In the genomic region with DNA sequence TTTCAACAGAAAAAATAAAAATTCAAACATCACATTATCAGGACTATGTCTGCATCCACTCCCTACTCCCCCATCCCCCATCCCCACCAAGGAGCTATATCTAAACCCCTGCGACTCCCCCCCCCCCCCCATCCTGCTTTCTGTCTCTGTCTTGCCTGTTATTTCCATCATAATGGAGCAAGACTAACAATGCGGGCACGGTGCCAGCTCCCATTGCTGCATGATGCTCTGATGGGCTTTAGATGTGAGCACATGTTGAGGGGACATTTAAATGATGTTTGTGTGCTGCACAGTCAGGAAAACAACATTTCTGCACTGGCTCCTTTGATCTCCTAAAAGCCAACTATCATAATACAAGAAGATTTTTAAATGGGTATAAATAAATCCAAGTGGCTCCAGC, we compare ENCODE assay signal across 16 cellular contexts.
DNase-seq lines count a peak whose midpoint lies in the region; ATAC-seq and TF ChIP-seq lines count a peak whose summit lies in the region.
"Had no signal": no experiment of that assay in that cellular context is flagged by ENCODE, and none has a peak within 500 bp of the region (broad histone marks: within the 10 kb centered on the region; RNA-seq: fewer than 3 reads in every experiment).

No MANE protein-coding gene starts in this region.

- H3K36me3 Mint-ChIP-seq in brain: no peaks in the 10 kb centered on the region
- H3K36me3 Mint-ChIP-seq in activated naive CD8-positive, alpha-beta T cell treated with anti-CD3 and anti-CD28 coated beads, Interleukin-2, amount 50 U/mL, for 24 hours (ENCODE audit: low read depth): no peaks in the 10 kb centered on the region

- H3K4me3 Mint-ChIP-seq in brain: no peak overlapping the region
- H3K4me3 Mint-ChIP-seq in activated naive CD8-positive, alpha-beta T cell treated with anti-CD3 and anti-CD28 coated beads, Interleukin-2, amount 50 U/mL, for 24 hours: no peak overlapping the region
- H3K4me3 Mint-ChIP-seq: B cell had no signal

- H3K4me1 Mint-ChIP-seq in brain: peaks cover 3% of the 10 kb centered on the region
- no peaks in the 10 kb centered on the region for H3K4me1 Mint-ChIP-seq in activated naive CD8-positive, alpha-beta T cell treated with anti-CD3 and anti-CD28 coated beads, Interleukin-2, amount 50 U/mL, for 24 hours
- H3K4me1 Mint-ChIP-seq: B cell had no signal

- H3K9me3 Mint-ChIP-seq in brain: no peaks in the 10 kb centered on the region
- H3K9me3 Mint-ChIP-seq in activated naive CD8-positive, alpha-beta T cell treated with anti-CD3 and anti-CD28 coated beads, Interleukin-2, amount 50 U/mL, for 24 hours: peaks cover 5% of the 10 kb centered on the region

- no peaks in the 10 kb centered on the region for H3K27me3 Mint-ChIP-seq in brain
- no peaks in the 10 kb centered on the region for H3K27me3 Mint-ChIP-seq in activated naive CD8-positive, alpha-beta T cell treated with anti-CD3 and anti-CD28 coated beads, Interleukin-2, amount 50 U/mL, for 24 hours

- no peak for ATAC-seq in activated naive CD8-positive, alpha-beta T cell treated with anti-CD3 and anti-CD28 coated beads, Interleukin-2, amount 50 U/mL, for 24 hours
- ATAC-seq: HCT116 had no signal

- peak overlapping the region in 3 of 5 experiments; percentile 39 to 76 (median 75) for H3K27ac Mint-ChIP-seq in brain
- no peak overlapping the region for H3K27ac Mint-ChIP-seq in activated naive CD8-positive, alpha-beta T cell treated with anti-CD3 and anti-CD28 coated beads, Interleukin-2, amount 50 U/mL, for 24 hours
- H3K27ac Mint-ChIP-seq: B cell had no signal

- DNase-seq in COLO668 (lab: John Stamatoyannopoulos, UW; ENCODE audit: unreplicated experiment) (peak; percentile 50), NCI-H128 (lab: John Stamatoyannopoulos, UW; ENCODE audit: unreplicated experiment) (peak; percentile 21), iris pigment epithelial cell (ENCODE audit: low read depth) (peak; percentile 5), RKO (ENCODE audit: low spot score) (no peak), GDM1 (lab: John Stamatoyannopoulos, UW) (no peak)
- DNase-seq in activated naive CD8-positive, alpha-beta T cell treated with anti-CD3 and anti-CD28 coated beads, Interleukin-2, amount 50 U/mL, for 24 hours: no peak
- no peak for DNase-seq in activated effector memory CD4-positive, alpha-beta T cell treated with anti-CD3 and anti-CD28 coated beads, Interleukin-2, amount 50 U/mL, for 16 hours
- DNase-seq: activated gamma-delta T cell; brain microvascular endothelial cell; DND-41; foreskin melanocyte; Karpas-422; stimulated activated CD4-positive, alpha-beta T cell treated with anti-CD3 and anti-CD28 coated beads, Interleukin-15, amount 100 ng/mL, for 24 hours had no signal

- no peak for TF ChIP-seq CTCF in brain (conservative IDR thresholded peaks at IDR 0.05)

Comparison
In these comparisons a context has a peak if more than half of its experiments do, and no peak if none do; other contexts are left out.
1. DNase-seq: peak in COLO668 (single experiment), NCI-H128 (single experiment) and iris pigment epithelial cell (single experiment); none in activated naive CD8-positive, alpha-beta T cell treated with anti-CD3 and anti-CD28 coated beads, Interleukin-2, amount 50 U/mL, for 24 hours (single experiment), activated effector memory CD4-positive, alpha-beta T cell treated with anti-CD3 and anti-CD28 coated beads, Interleukin-2, amount 50 U/mL, for 16 hours (single experiment), RKO (single experiment) and GDM1 (single experiment).